Comparison of ENCODE assay signal across 8 cellular contexts in genomic region chr4:14168919-14169318, GRCh38.
A peak's percentile ranks its signal among the peaks of the same experiment; 100 is the strongest.
DNase-seq lines count a peak whose midpoint lies in the region; ATAC-seq and TF ChIP-seq lines count a peak whose summit lies in the region.

No MANE protein-coding gene starts in this region.

- H3K36me3 ChIP-seq in A673 (ENCODE audit: insufficient read depth, low read length, poor library complexity, severe bottlenecking) (no peaks in the 10 kb centered on the region), Panc1 (ENCODE audit: control insufficient read depth, insufficient read depth, low read length) (no peaks in the 10 kb centered on the region)

- H3K27me3 Mint-ChIP-seq in progenitor cell of endocrine pancreas, result peaks cover 26% of the 10 kb centered on the region

- TF ChIP-seq CTCF in A673 (conservative IDR thresholded peaks at IDR 0.05; ENCODE audit: low read depth, low read length) (no peak), Panc1 (IDR thresholded peaks at IDR 0.05) (no peak), progenitor cell of endocrine pancreas (IDR thresholded peaks at IDR 0.05; ENCODE audit: unreplicated experiment) (no peak)

- H3K27ac ChIP-seq in A673 (ENCODE audit: low read depth, low read length, poor library complexity, severe bottlenecking), result no peak overlapping the region
- no peak overlapping the region for H3K27ac ChIP-seq in Panc1 (ENCODE audit: low read length)

- DNase-seq in A673 (ENCODE audit: low spot score) (peak; percentile 39), Panc1 (ENCODE audit: low read depth, low spot score) (peak; percentile 85), left cardiac atrium (peak; percentile 42), posterior cingulate gyrus (no peak), progenitor cell of endocrine pancreas (ENCODE audit: low spot score, unreplicated experiment) (no peak), SHP77 treated with DMSO at 0.1 percent for 48 hours (lab: John Stamatoyannopoulos, UW) (no peak)

- BruUV-seq in A673 (replicated peaks; lab: Mats Ljungman, UMichigan) (no TSS peak), Panc1 (replicated peaks; lab: Mats Ljungman, UMichigan) (no TSS peak)

- H3K9me3 ChIP-seq in A673 (ENCODE audit: low read depth, low read length, poor library complexity, severe bottlenecking) (no peaks in the 10 kb centered on the region), Panc1 (ENCODE audit: control insufficient read depth, insufficient read depth, low read depth, low read length) (no peaks in the 10 kb centered on the region)

- H3K4me1 ChIP-seq in A673 (ENCODE audit: insufficient read depth, low read length, poor library complexity, severe bottlenecking), result no peaks in the 10 kb centered on the region
- no peaks in the 10 kb centered on the region for H3K4me1 ChIP-seq in Panc1 (ENCODE audit: control insufficient read depth, insufficient read depth, low read length)

- peaks cover 11% of the 10 kb centered on the region for H3K4me1 Mint-ChIP-seq in progenitor cell of endocrine pancreas (ENCODE audit: low read depth)

- in situ Hi-C loops in Panc1 (cut with HindIII; ENCODE audit: low pct_unique_long_range_greater_than_20kb, low sequenced_read_pairs), result no loop called here

- intact Hi-C loops in A673 (cut with micrococcal nuclease; ENCODE audit: unreplicated experiment), result no loop called here
- intact Hi-C loops in Panc1 (cut with micrococcal nuclease; ENCODE audit: unreplicated experiment), result no loop called here
- intact Hi-C loops in left cardiac atrium (cut with DNase I), result no loop called here
- intact Hi-C loops in posterior cingulate gyrus (cut with DNase I), result no loop called here

- CTCF ChIA-PET in A673 (lab: Charles Lee) (no interaction called here), Panc1 (lab: Charles Lee) (no interaction called here)

- no peaks in the 10 kb centered on the region for H3K36me3 Mint-ChIP-seq in progenitor cell of endocrine pancreas (ENCODE audit: insufficient read depth)

- no peaks in the 10 kb centered on the region for H3K27me3 ChIP-seq in A673 (replicated peaks; ENCODE audit: insufficient read depth, low read depth, low read length, poor library complexity)
- no peaks in the 10 kb centered on the region for H3K27me3 ChIP-seq in Panc1 (ENCODE audit: control insufficient read depth, insufficient read depth, low read length)

- H3K27ac Mint-ChIP-seq in progenitor cell of endocrine pancreas, result no peak overlapping the region

- POLR2A ChIA-PET in A673 (lab: Charles Lee; ENCODE audit: low non-redundant PET) (no interaction called here), Panc1 (lab: Charles Lee) (no interaction called here)

- H3K4me3 ChIP-seq in A673 (ENCODE audit: low read depth, low read length, poor library complexity, severe bottlenecking) (no peak overlapping the region), Panc1 (ENCODE audit: low read depth in 2 of 2, low read length in 2 of 2) (no peak overlapping the region)

- ATAC-seq in GM18868 (IDR thresholded peaks at IDR 0.05; ENCODE audit: unreplicated experiment), result peak; percentile 65
- peak; percentile 47 for ATAC-seq in HG03159 (IDR thresholded peaks at IDR 0.05; ENCODE audit: unreplicated experiment)
- no peak for ATAC-seq in Panc1
- peak; percentile 34 to 39 for ATAC-seq in left cardiac atrium

- no peaks in the 10 kb centered on the region for H3K9me3 Mint-ChIP-seq in progenitor cell of endocrine pancreas (ENCODE audit: low read depth)

- H3K4me3 Mint-ChIP-seq in progenitor cell of endocrine pancreas (ENCODE audit: low read depth), result no peak overlapping the region

Comparison
In these comparisons a context has a peak if more than half of its experiments do, and no peak if none do; other contexts are left out.
1. DNase-seq: peak in A673 (single experiment), Panc1 (single experiment) and left cardiac atrium (single experiment); none in posterior cingulate gyrus (0 of 10), progenitor cell of endocrine pancreas (single experiment) and SHP77 treated with DMSO at 0.1 percent for 48 hours (single experiment).